1 cellular context compared by ENCODE assay signal in genomic region chr20:50320910-50321796, GRCh38.
TF ChIP-seq lines count a peak whose summit lies in the region.

No MANE protein-coding gene starts in this region.

TF ChIP-seq in HepG2, 621 proteins besides CTCF, POLR2A, EP300 and RAD21 (continued from another document and continues in another):
- TF ChIP-seq MIER3 (CRISPR knock-in tag; IDR thresholded peaks at IDR 0.05; ENCODE audit: borderline replicate concordance): peak; percentile 62; the same call in 1 of the 2 replicates
- TF ChIP-seq ZNF609 (CRISPR knock-in tag; IDR thresholded peaks at IDR 0.05; ENCODE audit: borderline replicate concordance): peak; percentile 82
- TF ChIP-seq ZNF496 (CRISPR knock-in tag; IDR thresholded peaks at IDR 0.05; ENCODE audit: insufficient replicate concordance): no peak
- peak; percentile 13; the same call in 1 of the 2 replicates for TF ChIP-seq DMAP1 (CRISPR knock-in tag; IDR thresholded peaks at IDR 0.05)
- TF ChIP-seq KLF9 (CRISPR knock-in tag; IDR thresholded peaks at IDR 0.05; ENCODE audit: low read depth): peak; percentile 92; the same call in 1 of the 2 replicates
- TF ChIP-seq FOXP4 (CRISPR knock-in tag; IDR thresholded peaks at IDR 0.05): peak; percentile 57
- TF ChIP-seq ARHGAP35 (CRISPR knock-in tag; IDR thresholded peaks at IDR 0.05; ENCODE audit: borderline replicate concordance): 0 out of 2 replicates have a peak, but pooled peaks have one; percentile 54
- TF ChIP-seq NFAT5 (CRISPR knock-in tag; IDR thresholded peaks at IDR 0.05): peak; percentile 76; the same call in 1 of the 2 replicates
- TF ChIP-seq ZZZ3 (CRISPR knock-in tag; IDR thresholded peaks at IDR 0.05; ENCODE audit: borderline replicate concordance): peak; percentile 96
- TF ChIP-seq KMT2A (CRISPR knock-in tag; IDR thresholded peaks at IDR 0.05): no peak; the same call in 1 of the 2 replicates
- peak; percentile 68; the same call in 1 of the 2 replicates for TF ChIP-seq FOXC1 (CRISPR knock-in tag; IDR thresholded peaks at IDR 0.05; ENCODE audit: borderline replicate concordance)
- TF ChIP-seq CBX2 (IDR thresholded peaks at IDR 0.05; ENCODE audit: low read depth, low read length): no peak
- TF ChIP-seq CBX2 (CRISPR knock-in tag; IDR thresholded peaks at IDR 0.05; ENCODE audit: low read depth): no peak
- peak; percentile 39; the same call in 1 of the 2 replicates for TF ChIP-seq ZNF362 (CRISPR knock-in tag; IDR thresholded peaks at IDR 0.05; ENCODE audit: borderline replicate concordance)
- no peak for TF ChIP-seq ZNF251 (CRISPR knock-in tag; IDR thresholded peaks at IDR 0.05)
- TF ChIP-seq ZNF562 (CRISPR knock-in tag; IDR thresholded peaks at IDR 0.05; ENCODE audit: borderline replicate concordance): no peak
- TF ChIP-seq HOXD1 (CRISPR knock-in tag; IDR thresholded peaks at IDR 0.05): no peak; the same call in none of the 2 replicates
- no peak for TF ChIP-seq TRIM24 (CRISPR knock-in tag; IDR thresholded peaks at IDR 0.05)
- TF ChIP-seq ESRRA (CRISPR knock-in tag; IDR thresholded peaks at IDR 0.05; ENCODE audit: low read depth): peak; percentile 72
- TF ChIP-seq ZNF7 (CRISPR knock-in tag; IDR thresholded peaks at IDR 0.05): no peak
- peak; percentile 94 for TF ChIP-seq ZNF501 (CRISPR knock-in tag; IDR thresholded peaks at IDR 0.05)
- peak; percentile 49; the same call in 1 of the 2 replicates for TF ChIP-seq ZNF891 (CRISPR knock-in tag; IDR thresholded peaks at IDR 0.05)
- no peak for TF ChIP-seq POGZ (CRISPR knock-in tag; IDR thresholded peaks at IDR 0.05)
- no peak for TF ChIP-seq HMGA1 (CRISPR knock-in tag; conservative IDR thresholded peaks at IDR 0.05)
- TF ChIP-seq E2F5 (CRISPR knock-in tag; conservative IDR thresholded peaks at IDR 0.05): no peak; the same call in 1 of the 2 replicates
- TF ChIP-seq ZBTB8A (CRISPR knock-in tag; IDR thresholded peaks at IDR 0.05; ENCODE audit: borderline replicate concordance, low read depth): 0 out of 2 replicates have a peak, but pooled peaks have one; percentile 69
- TF ChIP-seq PCBP2 (optimal IDR thresholded peaks at IDR 0.05; ENCODE audit: low read depth, low read length, poor library complexity, severe bottlenecking): no peak
- TF ChIP-seq GATAD2A (CRISPR knock-in tag; IDR thresholded peaks at IDR 0.05): peak; percentile 87
- TF ChIP-seq ZNF614 (CRISPR knock-in tag; IDR thresholded peaks at IDR 0.05; ENCODE audit: borderline replicate concordance): no peak; the same call in 1 of the 2 replicates
- TF ChIP-seq ZNF124 (CRISPR knock-in tag; IDR thresholded peaks at IDR 0.05): 0 out of 2 replicates have a peak, but pooled peaks have one; percentile 31
- peak; percentile 80 for TF ChIP-seq PHF8 (CRISPR knock-in tag; IDR thresholded peaks at IDR 0.05)
- TF ChIP-seq BCL6 (CRISPR knock-in tag; IDR thresholded peaks at IDR 0.05): peak; percentile 64; the same call in 1 of the 2 replicates
- peak; percentile 86; the same call in 1 of the 2 replicates for TF ChIP-seq PCBP1 (IDR thresholded peaks at IDR 0.05; ENCODE audit: borderline replicate concordance, low read depth, low read length)
- no peak; the same call in 1 of the 2 replicates for TF ChIP-seq NR2F6 (IDR thresholded peaks at IDR 0.05)
- peak; percentile 59; the same call in 1 of the 2 replicates for TF ChIP-seq NR2F6 (CRISPR knock-in tag; IDR thresholded peaks at IDR 0.05)
- TF ChIP-seq MEIS2 (CRISPR knock-in tag; IDR thresholded peaks at IDR 0.05): peak; percentile 34; the same call in 1 of the 2 replicates
- TF ChIP-seq FOXM1 (CRISPR knock-in tag; IDR thresholded peaks at IDR 0.05): no peak; the same call in 1 of the 2 replicates
- peak; percentile 82 for TF ChIP-seq SKI (IDR thresholded peaks at IDR 0.05; ENCODE audit: partially characterized antibody)
- no peak for TF ChIP-seq CHCHD3 (CRISPR knock-in tag; IDR thresholded peaks at IDR 0.05)
- no peak for TF ChIP-seq ZNF24 (IDR thresholded peaks at IDR 0.05)
- no peak for TF ChIP-seq NCOR1 (IDR thresholded peaks at IDR 0.05; ENCODE audit: borderline replicate concordance, low read length)
- peak; percentile 90 for TF ChIP-seq REPIN1 (CRISPR knock-in tag; IDR thresholded peaks at IDR 0.05; ENCODE audit: borderline replicate concordance, low read depth)
- peak; percentile 42; the same call in 1 of the 2 replicates for TF ChIP-seq DPF2 (CRISPR knock-in tag; IDR thresholded peaks at IDR 0.05; ENCODE audit: borderline replicate concordance, low read depth)
- no peak for TF ChIP-seq ZFP62 (CRISPR knock-in tag; IDR thresholded peaks at IDR 0.05)
- TF ChIP-seq TIGD3 (CRISPR knock-in tag; IDR thresholded peaks at IDR 0.05; ENCODE audit: borderline replicate concordance): no peak
- TF ChIP-seq TERF1 (CRISPR knock-in tag; IDR thresholded peaks at IDR 0.05): 0 out of 2 replicates have a peak, but pooled peaks have one; percentile 65
- no peak for TF ChIP-seq SNRNP70 (IDR thresholded peaks at IDR 0.05; ENCODE audit: low read depth, low read length)
- peak; percentile 63; the same call in 1 of the 2 replicates for TF ChIP-seq YEATS2 (CRISPR knock-in tag; IDR thresholded peaks at IDR 0.05; ENCODE audit: borderline replicate concordance)
